ENCODE assay signal across 17 cellular contexts in the genomic region with DNA sequence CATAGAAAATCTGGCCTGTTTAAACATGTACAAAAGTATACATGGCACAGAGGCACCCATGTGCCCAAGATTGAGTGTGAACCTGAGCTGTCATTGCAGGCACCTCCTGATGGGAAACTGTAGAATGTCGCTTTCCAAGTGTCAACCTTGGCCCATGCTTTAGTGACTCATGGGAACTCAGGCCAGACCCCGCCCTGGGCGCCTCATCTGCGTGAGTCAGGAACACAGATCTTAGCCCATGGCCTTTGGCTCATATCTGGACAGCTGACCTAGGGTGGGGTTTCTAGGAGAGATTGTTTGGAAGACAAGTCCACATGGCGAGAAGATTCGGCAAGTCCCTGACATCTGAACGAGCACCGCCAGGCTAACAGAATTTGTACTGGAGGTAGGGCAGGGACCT. TPM values are rescaled to one million over a fixed set of nuclear protein-coding genes. Genes with fewer than 3 reads are reported as not detected.
DNase-seq lines count a peak whose midpoint lies in the region; ATAC-seq, FAIRE-seq and TF ChIP-seq lines count a peak whose summit lies in the region.
"Had no signal": no experiment of that assay in that cellular context is flagged by ENCODE, and none has a peak within 500 bp of the region (broad histone marks: within the 10 kb centered on the region; RNA-seq: fewer than 3 reads in every experiment).

No MANE protein-coding gene starts in this region.

- no peaks in the 10 kb centered on the region for H3K9me3 ChIP-seq in gastrocnemius medialis

- no peak for TF ChIP-seq POLR2A in gastrocnemius medialis (IDR thresholded peaks at IDR 0.05)

- peaks cover 9 to 10% of the 10 kb centered on the region in 2 donors for H3K9me3 Mint-ChIP-seq in activated naive CD4-positive, alpha-beta T cell treated with anti-CD3 and anti-CD28 coated beads, Interleukin-2, amount 50 U/mL, for 72 hours

- TF ChIP-seq CTCF in gastrocnemius medialis (IDR thresholded peaks at IDR 0.05 in 4 of 5, conservative IDR thresholded peaks at IDR 0.05 in 1 of 5) = no peak

- in situ Hi-C loops in Caki2 (cut with HindIII; ENCODE audit: low pct_unique_long_range_greater_than_20kb, low sequenced_read_pairs) = no loop called here
- in situ Hi-C loops in gastrocnemius medialis (cut with MboI; ENCODE audit: low sequenced_read_pairs in 4 of 4) = no loop called here

- no peaks in the 10 kb centered on the region for H3K27me3 ChIP-seq in gastrocnemius medialis
- H3K27me3 ChIP-seq: left lung had no signal

- no peaks in the 10 kb centered on the region for H3K36me3 ChIP-seq in gastrocnemius medialis
- H3K36me3 ChIP-seq: heart right ventricle, left lung had no signal

- no peak for FAIRE-seq in RCC 7860 (lab: Jason Lieb, UNC)
- FAIRE-seq: HTR-8/SVneo had no signal

- ATAC-seq in gastrocnemius medialis = peak; percentile 78 to 82
- ATAC-seq in activated naive CD4-positive, alpha-beta T cell treated with anti-CD3 and anti-CD28 coated beads, Interleukin-2, amount 50 U/mL, for 72 hours = no peak
- no peak for ATAC-seq in HG03442 (IDR thresholded peaks at IDR 0.05; ENCODE audit: unreplicated experiment)
- ATAC-seq: left lung had no signal

- peak; percentile 43 for DNase-seq in Caki2 (ENCODE audit: low read depth)
- peak; percentile 19 for DNase-seq in RCC 7860 (ENCODE audit: low spot score)
- DNase-seq in fibroblast of the conjunctiva (ENCODE audit: low read depth) = peak; percentile 8
- DNase-seq in gastrocnemius medialis = peak; percentile 29 to 76
- DNase-seq in T1000 (lab: John Stamatoyannopoulos, UW) = no peak
- DNase-seq in activated naive CD4-positive, alpha-beta T cell treated with anti-CD3 and anti-CD28 coated beads, Interleukin-2, amount 50 U/mL, for 72 hours (ENCODE audit: low spot score in 2 of 2) = no peak
- no peak for DNase-seq in foreskin melanocyte
- DNase-seq: activated T-cell treated with anti-CD3 and anti-CD28 coated beads, Interleukin-2, amount 50 U/mL, for 1 hour; C1 segment of cervical spinal cord; HCEC 1CT; heart right ventricle; left lung; NCI-H1105; T-helper 1 cell had no signal

- peak overlapping the region in 2 of 4 donors; percentile 5 to 31 for H3K27ac ChIP-seq in gastrocnemius medialis
- H3K27ac ChIP-seq: heart right ventricle, left lung had no signal

- no peak overlapping the region for H3K27ac Mint-ChIP-seq in activated naive CD4-positive, alpha-beta T cell treated with anti-CD3 and anti-CD28 coated beads, Interleukin-2, amount 50 U/mL, for 72 hours

- peaks cover 2 to 3% of the 10 kb centered on the region in 2 donors for H3K36me3 Mint-ChIP-seq in activated naive CD4-positive, alpha-beta T cell treated with anti-CD3 and anti-CD28 coated beads, Interleukin-2, amount 50 U/mL, for 72 hours

- intact Hi-C loops in gastrocnemius medialis (cut with DNase I; ENCODE audit: low total_unique reads) = no loop called here

- H3K4me3 ChIP-seq in gastrocnemius medialis = no peak overlapping the region
- H3K4me3 ChIP-seq: heart right ventricle, left lung had no signal

- H3K4me1 ChIP-seq in gastrocnemius medialis = no peaks in the 10 kb centered on the region
- H3K4me1 ChIP-seq: left lung had no signal

RNA-seq across cellular contexts. Expression of a gene that starts 50.0 kb away (rescaled TPM):
- not detected in 2 replicates for total RNA-seq in Caki2 (2014; rRNA removed; shearing (Covaris generic); ENCODE audit: low replicate concordance)
- not detected for total RNA-seq in gastrocnemius medialis
- total RNA-seq in activated naive CD4-positive, alpha-beta T cell treated with anti-CD3 and anti-CD28 coated beads, Interleukin-2, amount 50 U/mL, for 72 hours = not detected
- total RNA-seq: OCI-LY7 had no signal

Comparison
In these comparisons a context has a peak if more than half of its experiments do, and no peak if none do; other contexts are left out.
1. DNase-seq: peak in Caki2 (single experiment), RCC 7860 (single experiment), fibroblast of the conjunctiva (single experiment) and gastrocnemius medialis (2 of 2); none in T1000 (single experiment), activated naive CD4-positive, alpha-beta T cell treated with anti-CD3 and anti-CD28 coated beads, Interleukin-2, amount 50 U/mL, for 72 hours (0 of 2) and foreskin melanocyte (single experiment).
2. ATAC-seq: peak in gastrocnemius medialis (2 of 2); none in activated naive CD4-positive, alpha-beta T cell treated with anti-CD3 and anti-CD28 coated beads, Interleukin-2, amount 50 U/mL, for 72 hours (0 of 2) and HG03442 (single experiment).